In the genomic region with DNA sequence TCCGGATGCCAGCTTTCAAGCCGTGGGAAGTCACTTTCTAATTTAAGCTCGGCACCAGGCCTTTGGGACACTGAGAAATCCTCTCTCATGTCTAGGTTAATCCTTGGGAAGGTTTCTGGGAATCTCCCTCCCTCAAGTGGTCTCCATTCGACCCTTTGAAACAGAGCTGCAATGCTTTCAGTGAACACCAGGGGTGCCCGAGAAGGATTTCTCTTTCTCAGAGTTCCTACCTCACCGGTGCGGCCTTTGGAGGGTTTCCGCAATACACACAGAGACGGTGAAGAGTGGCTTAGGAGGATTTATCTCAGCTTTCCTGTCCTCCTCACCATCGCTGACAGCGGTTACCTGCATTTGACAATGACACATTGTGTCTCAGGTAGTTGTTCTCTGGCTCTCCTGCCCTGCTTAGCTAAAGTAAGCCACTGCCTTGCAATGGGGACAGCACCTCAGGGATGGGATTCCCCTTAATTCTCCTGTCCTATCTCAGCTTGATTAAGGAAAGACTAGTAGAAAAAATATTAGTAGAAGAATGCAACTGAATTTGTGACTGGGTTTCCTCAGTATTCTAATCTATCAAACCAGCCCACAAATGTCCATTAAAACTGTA, we compare ENCODE assay signal across 10 cellular contexts.
DNase-seq lines count a peak whose midpoint lies in the region; ATAC-seq and TF ChIP-seq lines count a peak whose summit lies in the region.
"Had no signal": no experiment of that assay in that cellular context is flagged by ENCODE, and none has a peak within 500 bp of the region (broad histone marks: within the 10 kb centered on the region; RNA-seq: fewer than 3 reads in every experiment).

No MANE protein-coding gene starts in this region.

- no peak for TF ChIP-seq POLR2A in testis (IDR thresholded peaks at IDR 0.05)

- ATAC-seq in HG03432 (IDR thresholded peaks at IDR 0.05; ENCODE audit: unreplicated experiment) (peak; percentile 67), WTC11 (peak; percentile 100), left colon (no peak)

- no peaks in the 10 kb centered on the region for H3K27me3 ChIP-seq in testis
- H3K27me3 ChIP-seq: neutrophil had no signal

- intact Hi-C loops in testis (cut with DNase I; ENCODE audit: low total_unique reads), result no loop called here
- intact Hi-C loops in left colon (cut with DNase I, micrococcal nuclease), result no loop called here

- 0 out of 2 replicates have a peak, but pooled peaks cover 3% of the 10 kb centered on the region for H3K36me3 Mint-ChIP-seq in WTC11

- H3K27me3 Mint-ChIP-seq in WTC11 (ENCODE audit: low read depth), result no peaks in the 10 kb centered on the region
- H3K27me3 Mint-ChIP-seq: activated CD4-positive, alpha-beta T cell treated with anti-CD3 and anti-CD28 coated beads, Interleukin-2, amount 10 ng/mL, durations not matched to agents 7 days and 5 days had no signal

- H3K4me3 ChIP-seq in testis, result peak overlapping the region in 1 of 2 donors; percentile 11

- peak; percentile 61 for TF ChIP-seq CTCF in WTC11 (IDR thresholded peaks at IDR 0.05)
- peak in 2 of 3 experiments; percentile 27 to 35 for TF ChIP-seq CTCF in testis (IDR thresholded peaks at IDR 0.05)

- H3K27ac Mint-ChIP-seq in WTC11, result no peak overlapping the region
- H3K27ac Mint-ChIP-seq: activated CD4-positive, alpha-beta T cell treated with anti-CD3 and anti-CD28 coated beads, Interleukin-2, amount 10 ng/mL, durations not matched to agents 7 days and 5 days had no signal

- CTCF ChIA-PET in WTC11 (lab: Charles Lee), result interaction anchor here (0.5 to 3.7 kb wide), 17 partner anchors 10 to 1489 kb away, joined by 3 to 35 read pairs (median 4); no protein-coding TSS in a partner anchor

- no peaks in the 10 kb centered on the region for H3K36me3 ChIP-seq in testis (ENCODE audit: low read depth, missing control alignments)
- H3K36me3 ChIP-seq: neutrophil had no signal

- 55 to 66% methylated on average over 11 of the region's 11 CpGs for WGBS in testis, 2 donors

- POLR2A ChIA-PET in WTC11 (lab: Charles Lee), result no interaction called here

- H3K9me3 Mint-ChIP-seq in WTC11, result peaks cover 7% of the 10 kb centered on the region
- H3K9me3 Mint-ChIP-seq: activated CD4-positive, alpha-beta T cell treated with anti-CD3 and anti-CD28 coated beads, Interleukin-2, amount 10 ng/mL, durations not matched to agents 7 days and 5 days had no signal

- H3K4me3 Mint-ChIP-seq in WTC11, result no peak overlapping the region
- H3K4me3 Mint-ChIP-seq: activated CD4-positive, alpha-beta T cell treated with anti-CD3 and anti-CD28 coated beads, Interleukin-2, amount 10 ng/mL, durations not matched to agents 7 days and 5 days had no signal

- H3K4me1 Mint-ChIP-seq in WTC11, result peaks cover 10% of the 10 kb centered on the region
- H3K4me1 Mint-ChIP-seq: activated CD4-positive, alpha-beta T cell treated with anti-CD3 and anti-CD28 coated beads, Interleukin-2, amount 10 ng/mL, durations not matched to agents 7 days and 5 days had no signal

- no peak overlapping the region for H3K27ac ChIP-seq in testis
- H3K27ac ChIP-seq: neutrophil had no signal

- H3K9me3 ChIP-seq in testis, result no peaks in the 10 kb centered on the region
- H3K9me3 ChIP-seq: neutrophil had no signal

- no peaks in the 10 kb centered on the region for H3K4me1 ChIP-seq in testis

- DNase-seq in NCI-H748 (lab: John Stamatoyannopoulos, UW; ENCODE audit: unreplicated experiment), result peak; percentile 24
- DNase-seq in NCI-H748 treated with DMSO at 0.1 percent for 48 hours (lab: John Stamatoyannopoulos, UW), result no peak
- peak; percentile 76 for DNase-seq in WTC11 (ENCODE audit: low spot score)
- DNase-seq in testis, result peak; percentile 53
- no peak for DNase-seq in left colon
- DNase-seq in AG08395 (ENCODE audit: low spot score), result no peak
- DNase-seq in NOMO-1 treated with dmso at 0.1 percent for 144 hours (lab: John Stamatoyannopoulos, UW; ENCODE audit: unreplicated experiment), result no peak
- DNase-seq: activated CD4-positive, alpha-beta T cell treated with anti-CD3 and anti-CD28 coated beads, Interleukin-2, amount 10 ng/mL, durations not matched to agents 7 days and 5 days had no signal

TF ChIP-seq in WTC11, 78 proteins besides CTCF, POLR2A, EP300 and RAD21:
- TF ChIP-seq KAT7 (CRISPR knock-in tag; IDR thresholded peaks at IDR 0.05; ENCODE audit: borderline replicate concordance) (no peak), GTF2I (CRISPR knock-in tag; conservative IDR thresholded peaks at IDR 0.05) (no peak), GABPB1 (CRISPR knock-in tag; IDR thresholded peaks at IDR 0.05) (no peak), MXD4 (CRISPR knock-in tag; IDR thresholded peaks at IDR 0.05; ENCODE audit: borderline replicate concordance) (no peak), EMX1 (CRISPR knock-in tag; IDR thresholded peaks at IDR 0.05) (no peak), TCF7 (CRISPR knock-in tag; IDR thresholded peaks at IDR 0.05; ENCODE audit: low read depth) (no peak), ETV6 (CRISPR knock-in tag; IDR thresholded peaks at IDR 0.05) (no peak), FOXJ3 (CRISPR knock-in tag; IDR thresholded peaks at IDR 0.05; ENCODE audit: borderline replicate concordance) (no peak), ZNF671 (CRISPR knock-in tag; IDR thresholded peaks at IDR 0.05) (no peak), ZNF232 (CRISPR knock-in tag; IDR thresholded peaks at IDR 0.05) (no peak), CBFB (CRISPR knock-in tag; IDR thresholded peaks at IDR 0.05; ENCODE audit: low read depth) (no peak), TEAD4 (CRISPR knock-in tag; IDR thresholded peaks at IDR 0.05) (no peak)
- TF ChIP-seq, protein P1, sequence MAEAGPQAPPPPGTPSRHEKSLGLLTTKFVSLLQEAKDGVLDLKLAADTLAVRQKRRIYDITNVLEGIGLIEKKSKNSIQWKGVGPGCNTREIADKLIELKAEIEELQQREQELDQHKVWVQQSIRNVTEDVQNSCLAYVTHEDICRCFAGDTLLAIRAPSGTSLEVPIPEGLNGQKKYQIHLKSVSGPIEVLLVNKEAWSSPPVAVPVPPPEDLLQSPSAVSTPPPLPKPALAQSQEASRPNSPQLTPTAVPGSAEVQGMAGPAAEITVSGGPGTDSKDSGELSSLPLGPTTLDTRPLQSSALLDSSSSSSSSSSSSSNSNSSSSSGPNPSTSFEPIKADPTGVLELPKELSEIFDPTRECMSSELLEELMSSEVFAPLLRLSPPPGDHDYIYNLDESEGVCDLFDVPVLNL (CRISPR knock-in tag; IDR thresholded peaks at IDR 0.05; ENCODE audit: borderline replicate concordance, low read depth), result no peak
- TF ChIP-seq, protein P2, sequence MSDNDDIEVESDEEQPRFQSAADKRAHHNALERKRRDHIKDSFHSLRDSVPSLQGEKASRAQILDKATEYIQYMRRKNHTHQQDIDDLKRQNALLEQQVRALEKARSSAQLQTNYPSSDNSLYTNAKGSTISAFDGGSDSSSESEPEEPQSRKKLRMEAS (CRISPR knock-in tag; IDR thresholded peaks at IDR 0.05), result no peak
- TF ChIP-seq, protein P3, sequence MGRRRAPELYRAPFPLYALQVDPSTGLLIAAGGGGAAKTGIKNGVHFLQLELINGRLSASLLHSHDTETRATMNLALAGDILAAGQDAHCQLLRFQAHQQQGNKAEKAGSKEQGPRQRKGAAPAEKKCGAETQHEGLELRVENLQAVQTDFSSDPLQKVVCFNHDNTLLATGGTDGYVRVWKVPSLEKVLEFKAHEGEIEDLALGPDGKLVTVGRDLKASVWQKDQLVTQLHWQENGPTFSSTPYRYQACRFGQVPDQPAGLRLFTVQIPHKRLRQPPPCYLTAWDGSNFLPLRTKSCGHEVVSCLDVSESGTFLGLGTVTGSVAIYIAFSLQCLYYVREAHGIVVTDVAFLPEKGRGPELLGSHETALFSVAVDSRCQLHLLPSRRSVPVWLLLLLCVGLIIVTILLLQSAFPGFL (CRISPR knock-in tag; IDR thresholded peaks at IDR 0.05; ENCODE audit: borderline replicate concordance), result no peak
- TF ChIP-seq, protein P4, sequence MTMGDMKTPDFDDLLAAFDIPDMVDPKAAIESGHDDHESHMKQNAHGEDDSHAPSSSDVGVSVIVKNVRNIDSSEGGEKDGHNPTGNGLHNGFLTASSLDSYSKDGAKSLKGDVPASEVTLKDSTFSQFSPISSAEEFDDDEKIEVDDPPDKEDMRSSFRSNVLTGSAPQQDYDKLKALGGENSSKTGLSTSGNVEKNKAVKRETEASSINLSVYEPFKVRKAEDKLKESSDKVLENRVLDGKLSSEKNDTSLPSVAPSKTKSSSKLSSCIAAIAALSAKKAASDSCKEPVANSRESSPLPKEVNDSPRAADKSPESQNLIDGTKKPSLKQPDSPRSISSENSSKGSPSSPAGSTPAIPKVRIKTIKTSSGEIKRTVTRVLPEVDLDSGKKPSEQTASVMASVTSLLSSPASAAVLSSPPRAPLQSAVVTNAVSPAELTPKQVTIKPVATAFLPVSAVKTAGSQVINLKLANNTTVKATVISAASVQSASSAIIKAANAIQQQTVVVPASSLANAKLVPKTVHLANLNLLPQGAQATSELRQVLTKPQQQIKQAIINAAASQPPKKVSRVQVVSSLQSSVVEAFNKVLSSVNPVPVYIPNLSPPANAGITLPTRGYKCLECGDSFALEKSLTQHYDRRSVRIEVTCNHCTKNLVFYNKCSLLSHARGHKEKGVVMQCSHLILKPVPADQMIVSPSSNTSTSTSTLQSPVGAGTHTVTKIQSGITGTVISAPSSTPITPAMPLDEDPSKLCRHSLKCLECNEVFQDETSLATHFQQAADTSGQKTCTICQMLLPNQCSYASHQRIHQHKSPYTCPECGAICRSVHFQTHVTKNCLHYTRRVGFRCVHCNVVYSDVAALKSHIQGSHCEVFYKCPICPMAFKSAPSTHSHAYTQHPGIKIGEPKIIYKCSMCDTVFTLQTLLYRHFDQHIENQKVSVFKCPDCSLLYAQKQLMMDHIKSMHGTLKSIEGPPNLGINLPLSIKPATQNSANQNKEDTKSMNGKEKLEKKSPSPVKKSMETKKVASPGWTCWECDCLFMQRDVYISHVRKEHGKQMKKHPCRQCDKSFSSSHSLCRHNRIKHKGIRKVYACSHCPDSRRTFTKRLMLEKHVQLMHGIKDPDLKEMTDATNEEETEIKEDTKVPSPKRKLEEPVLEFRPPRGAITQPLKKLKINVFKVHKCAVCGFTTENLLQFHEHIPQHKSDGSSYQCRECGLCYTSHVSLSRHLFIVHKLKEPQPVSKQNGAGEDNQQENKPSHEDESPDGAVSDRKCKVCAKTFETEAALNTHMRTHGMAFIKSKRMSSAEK (CRISPR knock-in tag; IDR thresholded peaks at IDR 0.05; ENCODE audit: borderline replicate concordance), result no peak

Comparison
In these comparisons a context has a peak if more than half of its experiments do, and no peak if none do; other contexts are left out.
1. DNase-seq: peak in NCI-H748 (single experiment), WTC11 (single experiment) and testis (single experiment); none in NCI-H748 treated with DMSO at 0.1 percent for 48 hours (single experiment), left colon (0 of 2), AG08395 (single experiment) and NOMO-1 treated with dmso at 0.1 percent for 144 hours (single experiment).